In genomic region chr2:160836755-160837154, GRCh38 we compare ENCODE assay signal across 14 cellular contexts.
A peak's percentile ranks its signal among the peaks of the same experiment; 100 is the strongest.
DNase-seq lines count a peak whose midpoint lies in the region; ATAC-seq and TF ChIP-seq lines count a peak whose summit lies in the region.
"Had no signal": no experiment of that assay in that cellular context is flagged by ENCODE, and none has a peak within 500 bp of the region (broad histone marks: within the 10 kb centered on the region; RNA-seq: fewer than 3 reads in every experiment).

No MANE protein-coding gene starts in this region.

- DNase-seq in ELF-1 (ENCODE audit: low read depth, low spot score) (peak; percentile 19), RWPE2 (ENCODE audit: low spot score) (no peak), fibroblast of peridontal ligament (ENCODE audit: extremely low read depth) (peak; percentile 97), trophoblast cell (peak; percentile 28 to 73), NCI-H524 (lab: John Stamatoyannopoulos, UW) (no peak)
- no peak for DNase-seq in activated naive CD8-positive, alpha-beta T cell treated with anti-CD3 and anti-CD28 coated beads for 36 hours
- DNase-seq: activated CD4-positive, alpha-beta T cell treated with anti-CD3 and anti-CD28 coated beads for 1 hour; activated gamma-delta T cell treated with Interleukin-2 at 50 U/mL for 16 hours; effector CD8-positive, alpha-beta T cell; Karpas-422; NCI-H2227 treated with DMSO at 0.1 percent for 48 hours had no signal

- H3K27me3 Mint-ChIP-seq in activated naive CD8-positive, alpha-beta T cell treated with anti-CD3 and anti-CD28 coated beads for 36 hours: peaks cover 5% of the 10 kb centered on the region
- peaks cover 18% of the 10 kb centered on the region for H3K27me3 Mint-ChIP-seq in stimulated activated memory B cell treated with anti-CD40 and anti-IgM and Interleukin-4, amounts not matched to agents 10 μg/mL and 1 μg/mL and 100 μg/mL, for 72 hours

- ATAC-seq in RWPE2 (ENCODE audit: low read depth): peak; percentile 99
- no peak for ATAC-seq in stimulated activated memory B cell treated with anti-CD40 and anti-IgM and Interleukin-4, amounts not matched to agents 10 μg/mL and 1 μg/mL and 100 μg/mL, for 72 hours
- no peak for ATAC-seq in GM19395 (IDR thresholded peaks at IDR 0.05; ENCODE audit: unreplicated experiment)

- H3K4ac ChIP-seq in trophoblast cell (ENCODE audit: low read depth, low read length): no peak overlapping the region

- H4K12ac ChIP-seq in trophoblast cell (ENCODE audit: low read depth, low read length): no peak overlapping the region

- H3K4me1 ChIP-seq in RWPE2 (ENCODE audit: insufficient read depth, poor library complexity, severe bottlenecking) (peaks cover 13% of the 10 kb centered on the region), trophoblast cell (ENCODE audit: control insufficient read depth in 1 of 2, insufficient read depth in 2 of 2, low read length in 2 of 2) (peaks cover 0 to 5% of the 10 kb centered on the region in 2 experiments)

- no peak overlapping the region for H2AK5ac ChIP-seq in trophoblast cell (ENCODE audit: low read length)

- H2BK120ac ChIP-seq in trophoblast cell (ENCODE audit: insufficient read depth, low read length, poor library complexity): no peak overlapping the region

- peak overlapping the region; percentile 32 for H2BK12ac ChIP-seq in trophoblast cell (ENCODE audit: low read length)

- H3K36me3 Mint-ChIP-seq in activated naive CD8-positive, alpha-beta T cell treated with anti-CD3 and anti-CD28 coated beads for 36 hours: no peaks in the 10 kb centered on the region
- H3K36me3 Mint-ChIP-seq in stimulated activated memory B cell treated with anti-CD40 and anti-IgM and Interleukin-4, amounts not matched to agents 10 μg/mL and 1 μg/mL and 100 μg/mL, for 72 hours: no peaks in the 10 kb centered on the region

- H3K9me3 ChIP-seq in RWPE2 (ENCODE audit: severe bottlenecking) (no peaks in the 10 kb centered on the region), trophoblast cell (ENCODE audit: insufficient read depth, low read depth, low read length) (no peaks in the 10 kb centered on the region)
- H3K9me3 ChIP-seq: neutrophil had no signal

- no peak overlapping the region for H3K18ac ChIP-seq in trophoblast cell (ENCODE audit: low read length)

- TF ChIP-seq CTCF in RWPE2 (IDR thresholded peaks at IDR 0.05; ENCODE audit: poor library complexity, severe bottlenecking): no peak

- no peak overlapping the region for H3K27ac Mint-ChIP-seq in activated naive CD8-positive, alpha-beta T cell treated with anti-CD3 and anti-CD28 coated beads for 36 hours
- no peak overlapping the region for H3K27ac Mint-ChIP-seq in stimulated activated memory B cell treated with anti-CD40 and anti-IgM and Interleukin-4, amounts not matched to agents 10 μg/mL and 1 μg/mL and 100 μg/mL, for 72 hours

- H3K4me1 Mint-ChIP-seq in activated naive CD8-positive, alpha-beta T cell treated with anti-CD3 and anti-CD28 coated beads for 36 hours: no peaks in the 10 kb centered on the region
- no peaks in the 10 kb centered on the region for H3K4me1 Mint-ChIP-seq in stimulated activated memory B cell treated with anti-CD40 and anti-IgM and Interleukin-4, amounts not matched to agents 10 μg/mL and 1 μg/mL and 100 μg/mL, for 72 hours

- H3K9me3 Mint-ChIP-seq in activated naive CD8-positive, alpha-beta T cell treated with anti-CD3 and anti-CD28 coated beads for 36 hours: no peaks in the 10 kb centered on the region
- peaks cover 3% of the 10 kb centered on the region for H3K9me3 Mint-ChIP-seq in stimulated activated memory B cell treated with anti-CD40 and anti-IgM and Interleukin-4, amounts not matched to agents 10 μg/mL and 1 μg/mL and 100 μg/mL, for 72 hours

- no peak overlapping the region for H3K4me2 ChIP-seq in trophoblast cell (ENCODE audit: low read length)

- WGBS in trophoblast cell (ENCODE audit: extremely low coverage, insufficient coverage, insufficient read length): no CpG with 5 or more reads among the region's 1 CpG

- no peak overlapping the region for H3K14ac ChIP-seq in trophoblast cell (ENCODE audit: low read length)

- no peak overlapping the region for H3K23ac ChIP-seq in trophoblast cell (ENCODE audit: low read length)

- H3K9ac ChIP-seq in trophoblast cell (ENCODE audit: low read length): no peak overlapping the region

- no peak overlapping the region for H3K4me3 ChIP-seq in RWPE2 (ENCODE audit: severe bottlenecking)
- no peak overlapping the region for H3K4me3 ChIP-seq in trophoblast cell (ENCODE audit: low read depth, low read length)

- H4K8ac ChIP-seq in trophoblast cell (ENCODE audit: low read depth, low read length): no peak overlapping the region

- H3K79me1 ChIP-seq in trophoblast cell (ENCODE audit: low read length): peaks cover 2% of the 10 kb centered on the region

- H4K91ac ChIP-seq in trophoblast cell (ENCODE audit: low read depth, low read length): no peak overlapping the region

- H3K79me2 ChIP-seq in trophoblast cell (ENCODE audit: control insufficient read depth, insufficient read depth, low read length, poor library complexity): no peaks in the 10 kb centered on the region

- no peak overlapping the region for H2BK5ac ChIP-seq in trophoblast cell (ENCODE audit: low read depth, low read length, poor library complexity)

- H3K27me3 ChIP-seq in RWPE2 (ENCODE audit: insufficient read depth, poor library complexity, severe bottlenecking) (no peaks in the 10 kb centered on the region), trophoblast cell (ENCODE audit: insufficient read depth, low read length) (no peaks in the 10 kb centered on the region)
- H3K27me3 ChIP-seq: neutrophil had no signal

- H3K27ac ChIP-seq in RWPE2 (ENCODE audit: poor library complexity, severe bottlenecking): peak overlapping the region; percentile 49
- peak overlapping the region; percentile 38 for H3K27ac ChIP-seq in trophoblast cell (ENCODE audit: low read depth, low read length)
- H3K27ac ChIP-seq: neutrophil had no signal

- H3K4me3 Mint-ChIP-seq in activated naive CD8-positive, alpha-beta T cell treated with anti-CD3 and anti-CD28 coated beads for 36 hours: no peak overlapping the region
- no peak overlapping the region for H3K4me3 Mint-ChIP-seq in stimulated activated memory B cell treated with anti-CD40 and anti-IgM and Interleukin-4, amounts not matched to agents 10 μg/mL and 1 μg/mL and 100 μg/mL, for 72 hours

- no peak overlapping the region for H2AFZ ChIP-seq in trophoblast cell (ENCODE audit: insufficient read depth, low read length, poor library complexity)

- H3K36me3 ChIP-seq in RWPE2 (ENCODE audit: low read depth) (no peaks in the 10 kb centered on the region), trophoblast cell (ENCODE audit: control insufficient read depth in 1 of 2, insufficient read depth in 2 of 2, low read length in 2 of 2) (no peaks in the 10 kb centered on the region)
- H3K36me3 ChIP-seq: neutrophil had no signal

Comparison
In these comparisons a context has a peak if more than half of its experiments do, and no peak if none do; other contexts are left out.
1. DNase-seq: peak in ELF-1 (single experiment), fibroblast of peridontal ligament (single experiment) and trophoblast cell (2 of 2); none in RWPE2 (single experiment), activated naive CD8-positive, alpha-beta T cell treated with anti-CD3 and anti-CD28 coated beads for 36 hours (single experiment) and NCI-H524 (0 of 2).